1 cellular context compared by ENCODE assay signal in the genomic region with DNA sequence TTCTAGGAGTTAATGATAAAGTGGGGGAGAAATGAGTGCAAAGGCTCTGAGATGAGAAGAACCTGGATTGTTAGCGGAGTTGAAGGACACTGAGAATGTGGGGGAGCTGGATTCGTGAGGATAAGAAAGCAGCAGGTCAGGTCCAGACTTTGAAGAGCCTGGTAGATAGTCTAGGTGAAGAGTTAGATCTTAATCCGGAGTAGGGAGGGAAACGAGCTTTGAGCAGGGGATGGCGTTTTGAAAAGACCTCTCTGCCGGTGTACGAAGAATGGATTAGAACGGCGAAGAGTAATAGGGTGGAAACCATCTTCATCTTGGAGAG.
TF ChIP-seq lines count a peak whose summit lies in the region.

No MANE protein-coding gene starts in this region.

TF ChIP-seq in GM23338, 12 proteins besides CTCF, POLR2A, EP300 and RAD21 (continued from another document):
- TF ChIP-seq ZNF462 (CRISPR knock-in tag; IDR thresholded peaks at IDR 0.05): no peak
- TF ChIP-seq JUNB (IDR thresholded peaks at IDR 0.05; ENCODE audit: unreplicated experiment): no peak
- TF ChIP-seq EZH2phosphoT487 (IDR thresholded peaks at IDR 0.05; ENCODE audit: unreplicated experiment): no peak
